ENCODE assay signal across 13 cellular contexts in the genomic region with DNA sequence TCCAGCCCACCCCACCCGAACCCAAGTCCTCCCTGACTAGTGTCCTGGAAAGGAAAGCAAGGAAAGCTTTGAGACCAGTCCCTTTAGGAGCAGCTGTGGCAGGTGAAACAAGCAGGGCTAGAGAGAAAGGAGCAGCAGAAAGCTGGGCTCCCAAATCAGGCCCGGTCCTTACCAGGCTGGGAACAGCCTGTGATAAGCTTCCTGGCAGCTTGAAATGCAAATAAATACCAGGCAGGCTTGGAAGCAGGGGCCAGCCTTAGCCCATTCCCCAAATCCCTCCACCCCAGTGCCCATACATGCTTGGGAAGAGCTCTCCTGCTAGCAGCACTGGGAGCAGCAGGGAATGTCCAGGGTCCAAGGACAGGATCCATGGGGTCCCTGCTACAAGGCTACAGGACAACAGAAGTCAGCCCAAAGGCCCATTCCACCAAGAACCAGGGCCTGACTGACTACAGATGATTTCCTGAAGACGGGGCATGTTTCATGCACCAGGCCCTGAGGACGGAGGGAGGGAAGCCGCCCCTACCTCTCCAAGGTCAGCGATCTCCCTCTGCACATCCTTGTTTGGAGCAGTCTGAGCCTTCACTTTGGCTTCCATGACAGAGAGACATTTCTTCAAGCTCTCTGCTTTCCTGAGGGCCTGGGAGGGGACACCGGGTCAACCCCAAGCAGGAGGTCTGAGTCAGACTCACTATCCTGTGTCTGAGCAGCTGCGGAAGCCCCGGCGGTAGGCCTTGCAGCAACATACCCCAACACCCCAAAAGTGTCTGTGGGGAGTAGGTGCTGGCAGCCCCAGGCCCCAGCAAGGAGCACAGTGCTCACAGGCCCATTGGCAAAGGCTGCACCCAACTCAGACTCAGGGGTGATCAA. TPM values are rescaled to one million over a fixed set of nuclear protein-coding genes. Genes with fewer than 3 reads are reported as not detected.
A peak's percentile ranks its signal among the peaks of the same experiment; 100 is the strongest.
DNase-seq lines count a peak whose midpoint lies in the region; ATAC-seq and TF ChIP-seq lines count a peak whose summit lies in the region.
"Had no signal": no experiment of that assay in that cellular context is flagged by ENCODE, and none has a peak within 500 bp of the region (broad histone marks: within the 10 kb centered on the region; RNA-seq: fewer than 3 reads in every experiment).

No MANE protein-coding gene starts in this region.

- ATAC-seq in IMR-90 (ENCODE audit: low read depth) (no peak), HG03520 (IDR thresholded peaks at IDR 0.05; ENCODE audit: unreplicated experiment) (no peak)

- no peak overlapping the region for H3K9ac ChIP-seq in IMR-90 (ENCODE audit: low read depth, low read length)

- H3K4me1 ChIP-seq in IMR-90 (ENCODE audit: control insufficient read depth, insufficient read depth, low read length) = peaks cover 2% of the 10 kb centered on the region

- no peak overlapping the region for H2AFZ ChIP-seq in IMR-90 (replicated peaks; ENCODE audit: low read length, poor library complexity)

- no peaks in the 10 kb centered on the region for H3K9me3 Mint-ChIP-seq in activated naive CD4-positive, alpha-beta T cell treated with anti-CD3 and anti-CD28 coated beads for 36 hours
- H3K9me3 Mint-ChIP-seq in brain = peaks cover 0 to 2% (median 0%) of the 10 kb centered on the region in 5 experiments
- H3K9me3 Mint-ChIP-seq in osteocyte (ENCODE audit: unreplicated experiment) = no peaks in the 10 kb centered on the region
- H3K9me3 Mint-ChIP-seq: stimulated activated naive CD8-positive, alpha-beta T cell treated with anti-CD3 and anti-CD28 coated beads, Interleukin-15, Interleukin-2, amounts not matched to agents 100 ng/mL and 50 ng/mL, for 24 hours had no signal

- no peak for TF ChIP-seq CTCF in IMR-90 (conservative IDR thresholded peaks at IDR 0.05; ENCODE audit: low read depth, low read length)
- no peak for TF ChIP-seq CTCF in brain (conservative IDR thresholded peaks at IDR 0.05)
- TF ChIP-seq CTCF in osteocyte (IDR thresholded peaks at IDR 0.05) = peak; percentile 15

- in situ Hi-C loops in IMR-90 (cut with MboI; ENCODE audit: low sequenced_read_pairs) = no loop called here

- H3K27ac Mint-ChIP-seq in activated naive CD4-positive, alpha-beta T cell treated with anti-CD3 and anti-CD28 coated beads for 36 hours = peak overlapping the region; percentile 65
- H3K27ac Mint-ChIP-seq in brain = peak overlapping the region in 4 of 5 experiments; percentile 46 to 81 (median 50)
- peak overlapping the region; percentile 72 for H3K27ac Mint-ChIP-seq in osteocyte (ENCODE audit: unreplicated experiment)

- no peak overlapping the region for H3K14ac ChIP-seq in IMR-90 (replicated peaks; ENCODE audit: low read depth, low read length)

- H2BK15ac ChIP-seq in IMR-90 (ENCODE audit: low read depth, low read length) = no peak overlapping the region

- H3K27me3 ChIP-seq in IMR-90 (ENCODE audit: control insufficient read depth, insufficient read depth, low read length) = no peaks in the 10 kb centered on the region

- WGBS in IMR-90 (ENCODE audit: extremely low coverage in 2 of 2, insufficient read length in 1 of 2), 2 experiments = 100% methylated on average over 3 of the region's 10 CpGs; no CpG with 5 or more reads in 1 of the 2 experiments

- no peak overlapping the region for H4K91ac ChIP-seq in IMR-90 (ENCODE audit: insufficient read depth, low read depth, low read length)

- no peak overlapping the region for H4K5ac ChIP-seq in IMR-90 (ENCODE audit: low read depth, low read length)

- CTCF ChIA-PET in activated naive CD4-positive, alpha-beta T cell treated with anti-CD3 and anti-CD28 coated beads for 36 hours (lab: Charles Lee) = interaction anchor here (0.5 to 1.6 kb wide), 10 partner anchors 12 to 268 kb away, joined by 3 to 12 read pairs (median 4); no protein-coding TSS in a partner anchor
- CTCF ChIA-PET in IMR-90 (lab: Yijun Ruan, JAX) = interaction anchor here (0.6 to 0.7 kb wide), 2 partner anchors 29 to 34 kb away, joined by 3 to 4 read pairs; no protein-coding TSS in a partner anchor

- no peak for TF ChIP-seq POLR2A in IMR-90 (IDR thresholded peaks at IDR 0.05; ENCODE audit: low read depth, low read length)

- DNase-seq in activated naive CD4-positive, alpha-beta T cell treated with anti-CD3 and anti-CD28 coated beads for 36 hours = no peak
- DNase-seq in activated naive CD4-positive, alpha-beta T cell treated with Interleukin-2 at 50 U/mL for 16 hours = no peak
- peak; percentile 11 for DNase-seq in IMR-90
- peak; percentile 74 for DNase-seq in osteocyte (ENCODE audit: extremely low spot score, unreplicated experiment)
- no peak for DNase-seq in inferior parietal cortex (ENCODE audit: extremely low spot score)
- DNase-seq in stimulated activated naive CD4-positive, alpha-beta T cell (lab: John Stamatoyannopoulos, UW) = no peak
- DNase-seq: foreskin melanocyte, NCI-H2081, NCI-H526 treated with DMSO at 0.1 percent for 48 hours had no signal

- H3K4me2 ChIP-seq in IMR-90 (ENCODE audit: low read depth, low read length) = no peak overlapping the region

- H2AK5ac ChIP-seq in IMR-90 (ENCODE audit: low read depth, low read length) = no peak overlapping the region

- peaks cover 11% of the 10 kb centered on the region for H3K4me1 Mint-ChIP-seq in activated naive CD4-positive, alpha-beta T cell treated with anti-CD3 and anti-CD28 coated beads for 36 hours (ENCODE audit: low read depth)
- H3K4me1 Mint-ChIP-seq in brain (peaks cover 15% of the 10 kb centered on the region), osteocyte (ENCODE audit: unreplicated experiment) (peaks cover 21% of the 10 kb centered on the region)

- no peak overlapping the region for H3K18ac ChIP-seq in IMR-90 (ENCODE audit: low read depth, low read length)

- H3K4me3 Mint-ChIP-seq in activated naive CD4-positive, alpha-beta T cell treated with anti-CD3 and anti-CD28 coated beads for 36 hours = no peak overlapping the region
- H3K4me3 Mint-ChIP-seq in brain (no peak overlapping the region), osteocyte (ENCODE audit: unreplicated experiment) (no peak overlapping the region)
- H3K4me3 Mint-ChIP-seq: stimulated activated naive CD8-positive, alpha-beta T cell treated with anti-CD3 and anti-CD28 coated beads, Interleukin-15, Interleukin-2, amounts not matched to agents 100 ng/mL and 50 ng/mL, for 24 hours had no signal

- peaks cover 8% of the 10 kb centered on the region; the same call in 1 of the 2 replicates for H3K9me1 ChIP-seq in IMR-90 (ENCODE audit: insufficient read depth, low read length)

- H4K8ac ChIP-seq in IMR-90 (ENCODE audit: low read depth in 2 of 2, low read length in 2 of 2) = no peak overlapping the region

- peak overlapping the region; percentile 66 for H2AK9ac ChIP-seq in IMR-90 (replicated peaks; ENCODE audit: low read depth, low read length, poor library complexity)

- no peak overlapping the region for H3K4ac ChIP-seq in IMR-90 (ENCODE audit: low read depth, low read length)

- no peak overlapping the region for H3K4me3 ChIP-seq in IMR-90 (ENCODE audit: insufficient read depth, low read depth, low read length)
- H3K4me3 ChIP-seq: lung had no signal

- no peak overlapping the region for H2BK5ac ChIP-seq in IMR-90 (ENCODE audit: low read depth, low read length, poor library complexity, severe bottlenecking)

- H4K20me1 ChIP-seq in IMR-90 (ENCODE audit: insufficient read depth, low read length) = peaks cover 52% of the 10 kb centered on the region

- no peak overlapping the region for H3K27ac ChIP-seq in IMR-90 (ENCODE audit: insufficient read depth, low read length)

- H3K79me1 ChIP-seq in IMR-90 (ENCODE audit: low read depth in 1 of 2, low read length in 2 of 2) = peaks cover 5 to 44% of the 10 kb centered on the region in 2 experiments; a peak in 3 of 4 replicates

- peaks cover 63% of the 10 kb centered on the region for H3K36me3 ChIP-seq in IMR-90 (ENCODE audit: control insufficient read depth, insufficient read depth, low read length)

- H3K56ac ChIP-seq in IMR-90 (ENCODE audit: extremely low read depth, insufficient read depth, low read length) = no peak overlapping the region

- no peak overlapping the region for H2BK120ac ChIP-seq in IMR-90 (ENCODE audit: low read depth, low read length)

- H2BK20ac ChIP-seq in IMR-90 (ENCODE audit: low read depth, low read length) = no peak overlapping the region

- no peak overlapping the region for H3K23ac ChIP-seq in IMR-90 (ENCODE audit: low read depth, low read length)

- peaks cover 54% of the 10 kb centered on the region for H3K36me3 Mint-ChIP-seq in activated naive CD4-positive, alpha-beta T cell treated with anti-CD3 and anti-CD28 coated beads for 36 hours (ENCODE audit: low read depth)
- H3K36me3 Mint-ChIP-seq in brain = peaks cover 54% of the 10 kb centered on the region
- peaks cover 45% of the 10 kb centered on the region for H3K36me3 Mint-ChIP-seq in osteocyte (ENCODE audit: unreplicated experiment)

- TF ChIP-seq RAD21 in IMR-90 (IDR thresholded peaks at IDR 0.05; ENCODE audit: low read length) = no peak

- POLR2A ChIA-PET in IMR-90 (lab: Charles Lee; ENCODE audit: unreplicated experiment) = no interaction called here

- no peaks in the 10 kb centered on the region for H3K9me3 ChIP-seq in IMR-90 (ENCODE audit: control insufficient read depth, insufficient read depth, low read length)

- intact Hi-C loops in activated naive CD4-positive, alpha-beta T cell treated with anti-CD3 and anti-CD28 coated beads for 36 hours (cut with micrococcal nuclease) = loop anchor here (5.0 to 10.0 kb wide), 2 partner anchors 142 to 270 kb away; a partner anchor contains a TSS
- intact Hi-C loops in IMR-90 (cut with micrococcal nuclease) = no loop called here

- no TSS peak for BruUV-seq in IMR-90 (replicated peaks; lab: Mats Ljungman, UMichigan)

- H3K27me3 Mint-ChIP-seq in activated naive CD4-positive, alpha-beta T cell treated with anti-CD3 and anti-CD28 coated beads for 36 hours (ENCODE audit: low read depth) = no peaks in the 10 kb centered on the region
- H3K27me3 Mint-ChIP-seq in brain = no peaks in the 10 kb centered on the region
- no peaks in the 10 kb centered on the region for H3K27me3 Mint-ChIP-seq in osteocyte (ENCODE audit: unreplicated experiment)
- H3K27me3 Mint-ChIP-seq: stimulated activated naive CD8-positive, alpha-beta T cell treated with anti-CD3 and anti-CD28 coated beads, Interleukin-15, Interleukin-2, amounts not matched to agents 100 ng/mL and 50 ng/mL, for 24 hours had no signal

- dilution Hi-C loops in IMR-90 (cut with HindIII; ENCODE audit: low sequenced_read_pairs, unreplicated experiment) = no loop called here

RNA-seq across cellular contexts. Expression of a gene that starts 2.6 kb away (rescaled TPM):
- 10 to 100 TPM; 20.3 to 21.0 TPM for total RNA-seq in activated naive CD4-positive, alpha-beta T cell treated with anti-CD3 and anti-CD28 coated beads for 36 hours
- total RNA-seq in IMR-90 (2012; rRNA removed) = 7.0 and 11.1 TPM in 2 replicates
- polyA plus RNA-seq in IMR-90 (2012; rRNA removed) = 5.8 and 6.3 TPM in 2 replicates
- polyA plus RNA-seq in IMR-90 (2012; cell fraction: cytosol; rRNA removed) = 4.7 and 5.3 TPM in 2 replicates
- polyA plus RNA-seq in IMR-90 (2012; cell fraction: nucleus; rRNA removed; ENCODE audit: low replicate concordance) = 6.1 and 6.9 TPM in 2 replicates
- polyA plus RNA-seq in brain (ENCODE audit: insufficient read depth, low read depth, low replicate concordance) = 14.5 TPM
- 55.2 and 66.2 TPM in 2 replicates for total RNA-seq in osteocyte

RNA-seq across cellular contexts. Expression of a gene that starts 35.0 kb away (rescaled TPM):
- total RNA-seq in activated naive CD4-positive, alpha-beta T cell treated with anti-CD3 and anti-CD28 coated beads for 36 hours = 100 to 1,000 TPM; 237 to 238 TPM
- total RNA-seq in IMR-90 (2012; rRNA removed) (125 and 139 TPM in 2 replicates), osteocyte (297 and 313 TPM in 2 replicates)
- polyA plus RNA-seq in IMR-90 (2012; rRNA removed) (90.6 and 104 TPM in 2 replicates), brain (ENCODE audit: insufficient read depth, low read depth, low replicate concordance) (288 TPM)
- polyA plus RNA-seq in IMR-90 (2012; cell fraction: cytosol; rRNA removed) = 86.8 and 90.8 TPM in 2 replicates
- polyA plus RNA-seq in IMR-90 (2012; cell fraction: nucleus; rRNA removed; ENCODE audit: low replicate concordance) = 65.2 and 120 TPM in 2 replicates

RNA-seq across cellular contexts. Expression of a gene that starts 44.7 kb away (rescaled TPM):
- total RNA-seq in activated naive CD4-positive, alpha-beta T cell treated with anti-CD3 and anti-CD28 coated beads for 36 hours = 10 to 100 TPM; 28.7 to 31.3 TPM
- total RNA-seq in IMR-90 (2012; rRNA removed) (26.1 and 33.3 TPM in 2 replicates), osteocyte (30.0 and 37.1 TPM in 2 replicates)
- polyA plus RNA-seq in IMR-90 (2012; rRNA removed) (36.0 and 41.0 TPM in 2 replicates), brain (ENCODE audit: insufficient read depth, low read depth, low replicate concordance) (98.4 TPM)
- 17.2 and 33.6 TPM in 2 replicates for polyA plus RNA-seq in IMR-90 (2012; cell fraction: cytosol; rRNA removed)
- 20.3 and 33.8 TPM in 2 replicates for polyA plus RNA-seq in IMR-90 (2012; cell fraction: nucleus; rRNA removed; ENCODE audit: low replicate concordance)

Comparison
In these comparisons a context has a peak if more than half of its experiments do, and no peak if none do; other contexts are left out.
1. DNase-seq: peak in IMR-90 (single experiment) and osteocyte (single experiment); none in activated naive CD4-positive, alpha-beta T cell treated with anti-CD3 and anti-CD28 coated beads for 36 hours (single experiment), activated naive CD4-positive, alpha-beta T cell treated with Interleukin-2 at 50 U/mL for 16 hours (single experiment), inferior parietal cortex (single experiment) and stimulated activated naive CD4-positive, alpha-beta T cell (0 of 6).
2. Peak in every context shown above with its lines, with median percentiles within 50 percentile points of each other: H3K27ac Mint-ChIP-seq.